In the genomic region with DNA sequence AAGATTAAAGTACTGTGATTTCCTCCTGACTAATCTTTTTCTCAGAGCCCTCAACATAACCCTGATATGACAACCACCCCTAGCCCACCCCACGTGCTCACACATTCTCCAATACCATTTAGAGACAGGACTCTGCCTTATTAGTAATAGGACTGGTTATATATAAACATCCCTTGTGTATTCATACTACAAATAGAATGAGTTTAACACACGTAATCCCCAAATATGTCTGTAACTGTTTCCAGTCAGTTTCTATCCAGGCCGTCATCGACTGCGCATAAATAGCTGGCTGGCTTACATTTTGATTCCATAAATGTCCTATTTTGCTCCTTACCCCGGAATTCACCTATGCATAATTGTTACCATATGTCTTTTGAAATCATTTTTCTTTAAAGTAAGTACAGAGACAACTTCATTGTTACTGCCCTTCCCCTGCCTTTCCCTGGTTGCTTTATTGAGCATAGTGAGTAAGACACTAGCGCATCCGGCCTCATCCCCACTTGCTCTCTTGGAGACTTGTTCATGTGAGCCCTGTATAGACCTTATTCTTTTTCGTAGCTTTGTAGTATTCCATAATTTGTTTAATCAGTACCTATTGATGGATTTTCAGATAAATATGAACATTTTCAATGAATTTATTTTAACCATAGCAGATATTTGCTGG, we compare ENCODE assay signal across 24 cellular contexts. TPM values are rescaled to one million over a fixed set of nuclear protein-coding genes. Genes with fewer than 3 reads are reported as not detected.
A peak's percentile ranks its signal among the peaks of the same experiment; 100 is the strongest.
DNase-seq lines count a peak whose midpoint lies in the region; ATAC-seq, FAIRE-seq and TF ChIP-seq lines count a peak whose summit lies in the region.
"Had no signal": no experiment of that assay in that cellular context is flagged by ENCODE, and none has a peak within 500 bp of the region (broad histone marks: within the 10 kb centered on the region; RNA-seq: fewer than 3 reads in every experiment).

No MANE protein-coding gene starts in this region.

- H3K27ac ChIP-seq in sigmoid colon (peak overlapping the region in 3 of 4 donors; percentile 37 to 65 (median 40)), HepG2 (ENCODE audit: extremely low read length, insufficient read depth, low read length) (no peak overlapping the region)
- H3K27ac ChIP-seq: neural progenitor cell had no signal

- H3K9ac ChIP-seq in HepG2 (ENCODE audit: insufficient read depth, low read depth, low read length): no peak overlapping the region
- H3K9ac ChIP-seq: neural progenitor cell had no signal

- no peak overlapping the region for H3K4me2 ChIP-seq in HepG2 (ENCODE audit: low read depth, low read length)
- H3K4me2 ChIP-seq: neural progenitor cell had no signal

- intact Hi-C loops in sigmoid colon (cut with DNase I) (loop anchor here (1.0 to 10.0 kb wide), 2 partner anchors 114 to 553 kb away; no protein-coding TSS in a partner anchor), HepG2 (cut with micrococcal nuclease; ENCODE audit: unreplicated experiment) (loop anchor here (5.0 kb wide), 1 partner anchor 215 kb away; no protein-coding TSS in a partner anchor)

- no peak for TF ChIP-seq CTCF in fibroblast of villous mesenchyme (IDR thresholded peaks at IDR 0.05; ENCODE audit: insufficient read depth, low read depth, low read length)
- no peak for TF ChIP-seq CTCF in sigmoid colon (IDR thresholded peaks at IDR 0.05)
- TF ChIP-seq CTCF in HepG2 (CRISPR knock-in tag; IDR thresholded peaks at IDR 0.05): no peak

- H3K36me3 ChIP-seq in sigmoid colon: no peaks in the 10 kb centered on the region
- no peaks in the 10 kb centered on the region for H3K36me3 ChIP-seq in HepG2 (replicated peaks in 1 of 2; ENCODE audit: control insufficient read depth in 1 of 2, insufficient read depth in 2 of 2, low read length in 2 of 2)
- H3K36me3 ChIP-seq: neural progenitor cell had no signal

- no peak for FAIRE-seq in GM12891 (lab: Jason Lieb, UNC)
- FAIRE-seq in HepG2 (lab: Jason Lieb, UNC): no peak
- FAIRE-seq: bronchial epithelial cell had no signal

- H3K27me3 ChIP-seq in sigmoid colon (no peaks in the 10 kb centered on the region), HepG2 (ENCODE audit: control insufficient read depth in 1 of 2, insufficient read depth in 2 of 2, low read length in 2 of 2) (no peaks in the 10 kb centered on the region)
- H3K27me3 ChIP-seq: neural progenitor cell had no signal

- no peaks in the 10 kb centered on the region for H3K79me2 ChIP-seq in HepG2 (ENCODE audit: insufficient read depth, low read length)

- ATAC-seq in GM21619 (IDR thresholded peaks at IDR 0.05; ENCODE audit: unreplicated experiment): no peak
- no peak for ATAC-seq in HepG2
- ATAC-seq: activated T-helper 17 cell treated with anti-CD3 and anti-CD28 coated beads, Interleukin-2, amount 50 U/mL, for 72 hours; T-cell had no signal

- peak; percentile 58 for DNase-seq in ELR (ENCODE audit: low read depth)
- DNase-seq in amniotic epithelial cell (ENCODE audit: low read depth): peak; percentile 51
- peak; percentile 73 for DNase-seq in fibroblast of villous mesenchyme (ENCODE audit: low read depth)
- no peak for DNase-seq in sigmoid colon
- DNase-seq in GM12891 (ENCODE audit: insufficient read length, low spot score): no peak
- no peak for DNase-seq in HepG2 (ENCODE audit: low spot score)
- no peak for DNase-seq in RPMI8226
- DNase-seq: activated naive CD8-positive, alpha-beta T cell treated with anti-CD3 and anti-CD28 coated beads for 36 hours; CD4-positive, alpha-beta T cell; GDM1; HFFc6; NCI-H1436 treated with DMSO at 0.1 percent for 48 hours; NCI-H2171; NCI-H526 treated with DMSO at 0.1 percent for 48 hours; SHP77; T-cell had no signal

- H3K4me3 ChIP-seq in fibroblast of villous mesenchyme (ENCODE audit: low read depth, low read length) (no peak overlapping the region), sigmoid colon (no peak overlapping the region), HepG2 (replicated peaks in 1 of 3; ENCODE audit: insufficient read depth in 1 of 3, low read depth in 2 of 3, low read length in 3 of 3) (no peak overlapping the region)
- H3K4me3 ChIP-seq: neural progenitor cell had no signal

- H3K4me1 ChIP-seq in sigmoid colon (peaks cover 0 to 40% (median 15%) of the 10 kb centered on the region in 4 donors), HepG2 (ENCODE audit: insufficient read depth, low read length) (peaks cover 18% of the 10 kb centered on the region)
- H3K4me1 ChIP-seq: neural progenitor cell had no signal

- H4K20me1 ChIP-seq in HepG2 (ENCODE audit: insufficient read depth, low read length): no peaks in the 10 kb centered on the region

- in situ Hi-C loops in HepG2 (cut with HindIII; ENCODE audit: extremely low pct_ligation_motif_present, low pct_unique_long_range_greater_than_20kb): loop anchor here (5.0 kb wide), 2 partner anchors 55 to 115 kb away; no protein-coding TSS in a partner anchor

- CTCF ChIA-PET in HepG2 (lab: Yijun Ruan, JAX; ENCODE audit: low intra/inter-chr PET ratio, low total read pairs): interaction anchor here (1.7 to 6.6 kb wide), 2 partner anchors 114 to 125 kb away, joined by 13 to 130 read pairs; no protein-coding TSS in a partner anchor

- TF ChIP-seq POLR2A in sigmoid colon (IDR thresholded peaks at IDR 0.05) (no peak), GM12891 (IDR thresholded peaks at IDR 0.05; ENCODE audit: low read depth, low read length) (no peak), HepG2 (IDR thresholded peaks at IDR 0.05; ENCODE audit: insufficient read depth in 1 of 2, low read depth in 2 of 2, low read length in 2 of 2) (no peak)

- no TSS peak for BruUV-seq in HepG2 (replicated peaks; lab: Mats Ljungman, UMichigan)

- H2AFZ ChIP-seq in HepG2 (ENCODE audit: low read length): no peak overlapping the region
- H2AFZ ChIP-seq: neural progenitor cell had no signal

- TF ChIP-seq EP300 in sigmoid colon (IDR thresholded peaks at IDR 0.05): peak in 1 of 4 donors; percentile 37
- TF ChIP-seq EP300 in HepG2 (IDR thresholded peaks at IDR 0.05; ENCODE audit: low read depth in 2 of 2, low read length in 2 of 2): no peak
- TF ChIP-seq EP300 in HepG2 (CRISPR knock-in tag; IDR thresholded peaks at IDR 0.05; ENCODE audit: borderline replicate concordance): no peak

- H3K9me3 ChIP-seq in sigmoid colon: no peaks in the 10 kb centered on the region
- no peaks in the 10 kb centered on the region for H3K9me3 ChIP-seq in HepG2 (ENCODE audit: low read length)

- POLR2A ChIA-PET in HepG2 (lab: Yijun Ruan, JAX): interaction anchor here (0.6 kb wide), 1 partner anchor 31 kb away, joined by 4 read pairs; no protein-coding TSS in a partner anchor

- no peak for TF ChIP-seq RAD21 in HepG2 (CRISPR knock-in tag; IDR thresholded peaks at IDR 0.05)

- WGBS in sigmoid colon, 2 donors: 84 to 89% methylated on average over 9 of the region's 9 CpGs
- 68% methylated on average over 9 of the region's 9 CpGs for WGBS in HepG2 (ENCODE audit: low lambda C conversion rate)

RNA-seq across cellular contexts. Expression of gene P2RY14, which starts 3.5 kb away (rescaled TPM):
- total RNA-seq in fibroblast of villous mesenchyme: not detected in 2 replicates
- total RNA-seq in sigmoid colon: 10 to 100 TPM in 2 of 4 donors, 1 to 10 TPM in 2; 6.5 to 26.7 (median 14.9) TPM
- polyA plus RNA-seq in sigmoid colon: 1 to 10 TPM; 2.5 to 4.2 (median 3.4) TPM
- polyA plus RNA-seq in GM12891 (2012; ENCODE audit: low read depth, missing spikeins): 0.06 TPM
- total RNA-seq in HepG2 (2016; rRNA removed; fragmentation: Illumina TruSeq; extraction: Trizol): not detected in 2 replicates
- total RNA-seq in HepG2 (2016; cell fraction: cytosol; rRNA removed; fragmentation: Illumina TruSeq; extraction: Trizol; ENCODE audit: low read depth): not detected in 2 replicates
- not detected in 2 replicates for total RNA-seq in HepG2 (2016; cell fraction: insoluble cytoplasmic fraction; rRNA removed; fragmentation: Illumina TruSeq; extraction: Trizol)
- total RNA-seq in HepG2 (2016; cell fraction: membrane; rRNA removed; fragmentation: Illumina TruSeq; extraction: Trizol): not detected in 2 replicates
- total RNA-seq in HepG2 (2016; cell fraction: nucleus; rRNA removed; fragmentation: Illumina TruSeq; extraction: Trizol): not detected in 2 replicates
- polyA plus RNA-seq in HepG2 (2011; rRNA removed): not detected in 2 replicates
- not detected in 2 replicates for polyA plus RNA-seq in HepG2 (2011; cell fraction: cytosol; rRNA removed)
- polyA plus RNA-seq in HepG2 (2011; cell fraction: nucleus; rRNA removed): not detected in 2 replicates
- polyA plus RNA-seq in HepG2 (2012): not detected in 2 replicates
- polyA plus RNA-seq in HepG2 (2016; cell fraction: cytosol; fragmentation: Illumina TruSeq; extraction: Trizol; ENCODE audit: low read depth): not detected in 2 replicates
- not detected in 2 replicates for polyA plus RNA-seq in HepG2 (2016; cell fraction: insoluble cytoplasmic fraction; fragmentation: Illumina TruSeq; extraction: Trizol; ENCODE audit: low read depth)
- not detected in 2 replicates for polyA plus RNA-seq in HepG2 (2016; cell fraction: membrane; fragmentation: Illumina TruSeq; extraction: Trizol; ENCODE audit: low read depth)
- polyA plus RNA-seq in HepG2 (2016; cell fraction: nucleus; fragmentation: Illumina TruSeq; extraction: Trizol; ENCODE audit: insufficient read depth, low read depth): not detected in 2 replicates
- polyA minus RNA-seq in HepG2 (2011; rRNA and poly(A)+ RNA removed; ENCODE audit: low replicate concordance): not detected in 2 replicates
- not detected in 2 replicates for polyA minus RNA-seq in HepG2 (2011; cell fraction: cytosol; rRNA and poly(A)+ RNA removed)
- polyA minus RNA-seq in HepG2 (2011; cell fraction: nucleus; rRNA and poly(A)+ RNA removed): not detected in 2 replicates
- total RNA-seq: bronchial epithelial cell, dermis microvascular lymphatic vessel endothelial cell, glomerular endothelial cell, HFFc6, MCF 10A had no signal

RNA-seq across cellular contexts. Expression of gene GPR87, which starts 34.8 kb away (rescaled TPM):
- total RNA-seq in fibroblast of villous mesenchyme (0.43 TPM in 1 of 2 replicates, not detected in the other), sigmoid colon (not detected), HepG2 (2016; rRNA removed; fragmentation: Illumina TruSeq; extraction: Trizol) (not detected in 2 replicates)
- polyA plus RNA-seq in sigmoid colon (under 1 TPM in 1 of 3 donors, not detected in 2; 0.07 TPM), HepG2 (2011; rRNA removed) (0.05 TPM in 1 of 2 replicates, not detected in the other)
- 0.10 TPM for polyA plus RNA-seq in GM12891 (2012; ENCODE audit: low read depth, missing spikeins)
- total RNA-seq in HepG2 (2016; cell fraction: cytosol; rRNA removed; fragmentation: Illumina TruSeq; extraction: Trizol; ENCODE audit: low read depth): not detected in 2 replicates
- total RNA-seq in HepG2 (2016; cell fraction: insoluble cytoplasmic fraction; rRNA removed; fragmentation: Illumina TruSeq; extraction: Trizol): not detected in 2 replicates
- total RNA-seq in HepG2 (2016; cell fraction: membrane; rRNA removed; fragmentation: Illumina TruSeq; extraction: Trizol): not detected in 2 replicates
- total RNA-seq in HepG2 (2016; cell fraction: nucleus; rRNA removed; fragmentation: Illumina TruSeq; extraction: Trizol): not detected in 2 replicates
- polyA plus RNA-seq in HepG2 (2011; cell fraction: cytosol; rRNA removed): not detected in 2 replicates
- not detected in 2 replicates for polyA plus RNA-seq in HepG2 (2011; cell fraction: nucleus; rRNA removed)
- not detected in 2 replicates for polyA plus RNA-seq in HepG2 (2012)
- not detected in 2 replicates for polyA plus RNA-seq in HepG2 (2016; cell fraction: cytosol; fragmentation: Illumina TruSeq; extraction: Trizol; ENCODE audit: low read depth)
- not detected in 2 replicates for polyA plus RNA-seq in HepG2 (2016; cell fraction: insoluble cytoplasmic fraction; fragmentation: Illumina TruSeq; extraction: Trizol; ENCODE audit: low read depth)
- not detected in 2 replicates for polyA plus RNA-seq in HepG2 (2016; cell fraction: membrane; fragmentation: Illumina TruSeq; extraction: Trizol; ENCODE audit: low read depth)
- polyA plus RNA-seq in HepG2 (2016; cell fraction: nucleus; fragmentation: Illumina TruSeq; extraction: Trizol; ENCODE audit: insufficient read depth, low read depth): not detected in 2 replicates
- not detected in 2 replicates for polyA minus RNA-seq in HepG2 (2011; rRNA and poly(A)+ RNA removed; ENCODE audit: low replicate concordance)
- not detected in 2 replicates for polyA minus RNA-seq in HepG2 (2011; cell fraction: cytosol; rRNA and poly(A)+ RNA removed)
- polyA minus RNA-seq in HepG2 (2011; cell fraction: nucleus; rRNA and poly(A)+ RNA removed): not detected in 2 replicates
- total RNA-seq: activated naive CD8-positive, alpha-beta T cell treated with anti-CD3 and anti-CD28 coated beads for 36 hours; CD4-positive, alpha-beta T cell; HFFc6; mononuclear cell; T-cell had no signal

RNA-seq across cellular contexts. Expression of gene P2RY13, which starts 47.5 kb away (rescaled TPM):
- not detected in 2 replicates for total RNA-seq in fibroblast of villous mesenchyme
- 1 to 10 TPM in 2 of 4 donors, under 1 TPM in 2; 0.28 to 2.3 (median 1.3) TPM for total RNA-seq in sigmoid colon
- polyA plus RNA-seq in sigmoid colon: 1 to 10 TPM in 2 of 3 donors, under 1 TPM in 1; 0.60 to 3.9 (median 3.0) TPM
- polyA plus RNA-seq in GM12891 (2012; ENCODE audit: low read depth, missing spikeins): not detected
- not detected in 2 replicates for total RNA-seq in HepG2 (2016; rRNA removed; fragmentation: Illumina TruSeq; extraction: Trizol)
- not detected in 2 replicates for total RNA-seq in HepG2 (2016; cell fraction: cytosol; rRNA removed; fragmentation: Illumina TruSeq; extraction: Trizol; ENCODE audit: low read depth)
- not detected in 2 replicates for total RNA-seq in HepG2 (2016; cell fraction: insoluble cytoplasmic fraction; rRNA removed; fragmentation: Illumina TruSeq; extraction: Trizol)
- not detected in 2 replicates for total RNA-seq in HepG2 (2016; cell fraction: membrane; rRNA removed; fragmentation: Illumina TruSeq; extraction: Trizol)
- total RNA-seq in HepG2 (2016; cell fraction: nucleus; rRNA removed; fragmentation: Illumina TruSeq; extraction: Trizol): not detected in 2 replicates
- polyA plus RNA-seq in HepG2 (2011; rRNA removed): not detected in 2 replicates
- polyA plus RNA-seq in HepG2 (2011; cell fraction: cytosol; rRNA removed): not detected in 2 replicates
- polyA plus RNA-seq in HepG2 (2011; cell fraction: nucleus; rRNA removed): not detected in 2 replicates
- not detected in 2 replicates for polyA plus RNA-seq in HepG2 (2012)
- not detected in 2 replicates for polyA plus RNA-seq in HepG2 (2016; cell fraction: cytosol; fragmentation: Illumina TruSeq; extraction: Trizol; ENCODE audit: low read depth)
- polyA plus RNA-seq in HepG2 (2016; cell fraction: insoluble cytoplasmic fraction; fragmentation: Illumina TruSeq; extraction: Trizol; ENCODE audit: low read depth): not detected in 2 replicates
- polyA plus RNA-seq in HepG2 (2016; cell fraction: membrane; fragmentation: Illumina TruSeq; extraction: Trizol; ENCODE audit: low read depth): not detected in 2 replicates
- not detected in 2 replicates for polyA plus RNA-seq in HepG2 (2016; cell fraction: nucleus; fragmentation: Illumina TruSeq; extraction: Trizol; ENCODE audit: insufficient read depth, low read depth)
- polyA minus RNA-seq in HepG2 (2011; rRNA and poly(A)+ RNA removed; ENCODE audit: low replicate concordance): not detected in 2 replicates
- polyA minus RNA-seq in HepG2 (2011; cell fraction: cytosol; rRNA and poly(A)+ RNA removed): not detected in 2 replicates
- polyA minus RNA-seq in HepG2 (2011; cell fraction: nucleus; rRNA and poly(A)+ RNA removed): not detected in 2 replicates
- total RNA-seq: activated naive CD8-positive, alpha-beta T cell treated with anti-CD3 and anti-CD28 coated beads for 36 hours; activated T-helper 17 cell treated with anti-CD3 and anti-CD28 coated beads, Interleukin-2, amount 50 U/mL, for 72 hours; bronchial epithelial cell; dermis microvascular lymphatic vessel endothelial cell; glomerular endothelial cell; HFFc6; MCF 10A; T-cell had no signal

Comparison
In these comparisons a context has a peak if more than half of its experiments do, and no peak if none do; other contexts are left out.
1. DNase-seq: peak in ELR (single experiment), amniotic epithelial cell (single experiment) and fibroblast of villous mesenchyme (single experiment); none in sigmoid colon (single experiment), GM12891 (single experiment), HepG2 (single experiment) and RPMI8226 (single experiment).